ENCODE assay signal across 13 cellular contexts in the genomic region with DNA sequence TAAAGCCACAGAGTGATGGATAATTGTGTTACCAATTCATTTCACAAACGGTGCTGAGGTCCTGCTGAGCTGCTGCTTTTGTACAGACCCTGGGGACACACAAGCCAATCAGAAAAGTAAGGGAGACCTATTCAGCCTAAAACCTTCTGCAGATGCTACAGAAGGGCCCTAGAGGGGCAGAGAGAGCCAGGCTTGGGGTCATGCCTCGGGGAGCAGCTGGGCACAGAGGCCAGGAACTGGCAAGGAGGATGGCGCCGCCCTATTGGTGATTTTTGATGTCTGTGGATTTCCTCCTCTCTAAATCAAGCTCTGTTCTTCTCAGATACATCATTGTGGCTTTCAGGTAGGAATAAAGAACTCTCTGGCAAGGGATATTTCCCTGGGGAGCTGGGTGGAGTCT.
A peak's percentile ranks its signal among the peaks of the same experiment; 100 is the strongest.
DNase-seq lines count a peak whose midpoint lies in the region; ATAC-seq, FAIRE-seq and TF ChIP-seq lines count a peak whose summit lies in the region.
"Had no signal": no experiment of that assay in that cellular context is flagged by ENCODE, and none has a peak within 500 bp of the region (broad histone marks: within the 10 kb centered on the region; RNA-seq: fewer than 3 reads in every experiment).

No MANE protein-coding gene starts in this region.

- no peaks in the 10 kb centered on the region for H3K9me1 ChIP-seq in keratinocyte (ENCODE audit: control insufficient read depth, extremely low read depth, insufficient read depth, low read length)

- H3K4me1 ChIP-seq in SJCRH30 (peaks cover 3% of the 10 kb centered on the region; the same call in 1 of the 2 replicates), keratinocyte (ENCODE audit: control insufficient read depth, extremely low read depth, insufficient read depth, low read length) (no peaks in the 10 kb centered on the region)

- H3K9me3 ChIP-seq in SJCRH30 (replicated peaks) (no peaks in the 10 kb centered on the region), keratinocyte (ENCODE audit: control insufficient read depth, low read depth, low read length) (no peaks in the 10 kb centered on the region)
- H3K9me3 ChIP-seq: esophagus muscularis mucosa had no signal

- no peaks in the 10 kb centered on the region for H3K36me3 ChIP-seq in SJCRH30
- H3K36me3 ChIP-seq in keratinocyte (ENCODE audit: control insufficient read depth in 2 of 2, extremely low read depth in 1 of 2, insufficient read depth in 2 of 2, low read length in 2 of 2): no peaks in the 10 kb centered on the region
- H3K36me3 ChIP-seq: esophagus muscularis mucosa had no signal

- H3K27ac ChIP-seq in SJCRH30: no peak overlapping the region
- H3K27ac ChIP-seq in keratinocyte (ENCODE audit: control insufficient read depth, insufficient read depth, low read length): no peak overlapping the region
- H3K27ac ChIP-seq: esophagus muscularis mucosa had no signal

- TF ChIP-seq CTCF in GM13977 (IDR thresholded peaks at IDR 0.05; ENCODE audit: extremely low read depth, insufficient read depth, missing control alignments): peak; percentile 23
- peak; percentile 31 to 54 (median 53) for TF ChIP-seq CTCF in keratinocyte (optimal IDR thresholded peaks at IDR 0.05 in 1 of 3, IDR thresholded peaks at IDR 0.05 in 1 of 3, conservative IDR thresholded peaks at IDR 0.05 in 1 of 3; ENCODE audit: extremely low read depth in 1 of 3, insufficient read depth in 2 of 3, low read length in 3 of 3)

- H4K20me1 ChIP-seq in keratinocyte (ENCODE audit: control insufficient read depth, extremely low read depth, insufficient read depth, low read length): no peaks in the 10 kb centered on the region

- no peaks in the 10 kb centered on the region for H3K27me3 ChIP-seq in SJCRH30
- H3K27me3 ChIP-seq in keratinocyte (ENCODE audit: control insufficient read depth, extremely low read depth, insufficient read depth, low read length): peaks cover 3% of the 10 kb centered on the region
- H3K27me3 ChIP-seq: esophagus muscularis mucosa had no signal

- no peaks in the 10 kb centered on the region for H3K4me1 Mint-ChIP-seq in activated T-helper 1 cell treated with anti-CD3 and anti-CD28 coated beads, Interleukin-12 subunit alpha, Interleukin-12 subunit beta, Interleukin-2, Interleukin-4 antibody, amounts not matched to agents 30 ng/mL and 10 ng/mL and 1 ng/mL, durations not matched to agents 14 hours and 24 hours and 36 hours (ENCODE audit: low read depth)

- no peak for FAIRE-seq in keratinocyte (lab: Jason Lieb, UNC)

- no peak overlapping the region for H3K27ac Mint-ChIP-seq in activated T-helper 1 cell treated with anti-CD3 and anti-CD28 coated beads, Interleukin-12 subunit alpha, Interleukin-12 subunit beta, Interleukin-2, Interleukin-4 antibody, amounts not matched to agents 30 ng/mL and 10 ng/mL and 1 ng/mL, durations not matched to agents 14 hours and 24 hours and 36 hours
- H3K27ac Mint-ChIP-seq: type B pancreatic cell had no signal

- intact Hi-C loops in activated T-helper 1 cell treated with anti-CD3 and anti-CD28 coated beads, Interleukin-12 subunit alpha, Interleukin-12 subunit beta, Interleukin-2, Interleukin-4 antibody, amounts not matched to agents 30 ng/mL and 10 ng/mL and 1 ng/mL, durations not matched to agents 14 hours and 24 hours and 36 hours (cut with micrococcal nuclease): no loop called here

- H3K79me2 ChIP-seq in keratinocyte (ENCODE audit: control insufficient read depth, insufficient read depth, low read length): no peaks in the 10 kb centered on the region

- no peak overlapping the region for H2AFZ ChIP-seq in keratinocyte (ENCODE audit: control insufficient read depth, low read length)

- dilution Hi-C loops in keratinocyte (cut with MboI; ENCODE audit: extremely low pct_ligation_motif_present, low sequenced_read_pairs): no loop called here

- H3K4me3 Mint-ChIP-seq in activated T-helper 1 cell treated with anti-CD3 and anti-CD28 coated beads, Interleukin-12 subunit alpha, Interleukin-12 subunit beta, Interleukin-2, Interleukin-4 antibody, amounts not matched to agents 30 ng/mL and 10 ng/mL and 1 ng/mL, durations not matched to agents 14 hours and 24 hours and 36 hours: no peak overlapping the region
- H3K4me3 Mint-ChIP-seq: brain, type B pancreatic cell had no signal

- no peaks in the 10 kb centered on the region for H3K27me3 Mint-ChIP-seq in activated T-helper 1 cell treated with anti-CD3 and anti-CD28 coated beads, Interleukin-12 subunit alpha, Interleukin-12 subunit beta, Interleukin-2, Interleukin-4 antibody, amounts not matched to agents 30 ng/mL and 10 ng/mL and 1 ng/mL, durations not matched to agents 14 hours and 24 hours and 36 hours (ENCODE audit: insufficient read depth)
- H3K27me3 Mint-ChIP-seq: type B pancreatic cell had no signal

- in situ Hi-C loops in GM13977 (cut with MboI; ENCODE audit: low pct_unique_long_range_greater_than_20kb, low sequenced_read_pairs, unreplicated experiment): no loop called here

- H3K36me3 Mint-ChIP-seq in activated T-helper 1 cell treated with anti-CD3 and anti-CD28 coated beads, Interleukin-12 subunit alpha, Interleukin-12 subunit beta, Interleukin-2, Interleukin-4 antibody, amounts not matched to agents 30 ng/mL and 10 ng/mL and 1 ng/mL, durations not matched to agents 14 hours and 24 hours and 36 hours (ENCODE audit: low read depth): no peaks in the 10 kb centered on the region
- H3K36me3 Mint-ChIP-seq: brain, type B pancreatic cell had no signal

- ATAC-seq in HG03039 (IDR thresholded peaks at IDR 0.05; ENCODE audit: unreplicated experiment): no peak
- ATAC-seq: right cardiac atrium had no signal

- H3K4me3 ChIP-seq in SJCRH30 (no peak overlapping the region), keratinocyte (ENCODE audit: control insufficient read depth in 2 of 3, extremely low read depth in 1 of 3, insufficient read depth in 2 of 3, low read depth in 1 of 3, low read length in 3 of 3) (no peak overlapping the region)
- H3K4me3 ChIP-seq: esophagus muscularis mucosa had no signal

- DNase-seq in activated CD4-positive, alpha-beta T cell treated with anti-CD3 and anti-CD28 coated beads for 48 hours: peak; percentile 20
- DNase-seq in activated CD4-positive, alpha-beta T cell treated with anti-CD3 and anti-CD28 coated beads, Interleukin-2, amount 50 U/mL, for 1 hour: no peak
- DNase-seq in GM13977 (ENCODE audit: low spot score) (no peak), SJCRH30 (peak; percentile 15 to 33), keratinocyte (ENCODE audit: low read depth, low spot score) (no peak), AG20443 (ENCODE audit: low spot score) (no peak)
- no peak for DNase-seq in activated T-helper 1 cell treated with anti-CD3 and anti-CD28 coated beads, Interleukin-12 subunit alpha, Interleukin-12 subunit beta, Interleukin-2, Interleukin-4 antibody, amounts not matched to agents 30 ng/mL and 10 ng/mL and 1 ng/mL, durations not matched to agents 14 hours and 24 hours and 36 hours (ENCODE audit: low spot score)
- DNase-seq: NCI-H1105, right cardiac atrium had no signal

- no peak overlapping the region for H3K4me2 ChIP-seq in keratinocyte (ENCODE audit: control insufficient read depth, extremely low read depth, insufficient read depth, low read depth, low read length)

- no peak overlapping the region for H3K9ac ChIP-seq in keratinocyte (ENCODE audit: control insufficient read depth, extremely low read depth, insufficient read depth, low read length)

- no peaks in the 10 kb centered on the region for H3K9me3 Mint-ChIP-seq in activated T-helper 1 cell treated with anti-CD3 and anti-CD28 coated beads, Interleukin-12 subunit alpha, Interleukin-12 subunit beta, Interleukin-2, Interleukin-4 antibody, amounts not matched to agents 30 ng/mL and 10 ng/mL and 1 ng/mL, durations not matched to agents 14 hours and 24 hours and 36 hours
- H3K9me3 Mint-ChIP-seq: type B pancreatic cell had no signal

Comparison
In these comparisons a context has a peak if more than half of its experiments do, and no peak if none do; other contexts are left out.
1. DNase-seq: peak in activated CD4-positive, alpha-beta T cell treated with anti-CD3 and anti-CD28 coated beads for 48 hours (single experiment) and SJCRH30 (2 of 2); none in activated CD4-positive, alpha-beta T cell treated with anti-CD3 and anti-CD28 coated beads, Interleukin-2, amount 50 U/mL, for 1 hour (single experiment), GM13977 (single experiment), keratinocyte (single experiment), activated T-helper 1 cell treated with anti-CD3 and anti-CD28 coated beads, Interleukin-12 subunit alpha, Interleukin-12 subunit beta, Interleukin-2, Interleukin-4 antibody, amounts not matched to agents 30 ng/mL and 10 ng/mL and 1 ng/mL, durations not matched to agents 14 hours and 24 hours and 36 hours (single experiment) and AG20443 (single experiment).